11 cellular contexts compared by ENCODE assay signal in genomic region chr14:38808734-38809455, GRCh38.
DNase-seq lines count a peak whose midpoint lies in the region; ATAC-seq and TF ChIP-seq lines count a peak whose summit lies in the region.
"Had no signal": no experiment of that assay in that cellular context is flagged by ENCODE, and none has a peak within 500 bp of the region (broad histone marks: within the 10 kb centered on the region; RNA-seq: fewer than 3 reads in every experiment).

No MANE protein-coding gene starts in this region.

- H3K79me2 ChIP-seq in DND-41 (ENCODE audit: insufficient read depth, low read length): no peaks in the 10 kb centered on the region

- no peak overlapping the region for H3K4me2 ChIP-seq in DND-41 (ENCODE audit: insufficient read depth, low read length)

- DNase-seq in DND-41 (peak; percentile 16), HFF-Myc (ENCODE audit: extremely low read depth, low read depth) (no peak), SK-MEL-5 (ENCODE audit: low read depth, low spot score) (peak; percentile 3), mucosa of descending colon (peak; percentile 71 to 85 (median 79)), DMS153 (lab: John Stamatoyannopoulos, UW) (no peak), epidermal melanocyte (ENCODE audit: insufficient read length, low spot score) (no peak)
- DNase-seq in naive thymus-derived CD4-positive, alpha-beta T cell: no peak
- DNase-seq: activated CD8-positive, alpha-beta memory T cell treated with anti-CD3 and anti-CD28 coated beads, Interleukin-2, amount 10 ng/mL, durations not matched to agents 7 days and 5 days; aorta; effector memory CD4-positive, alpha-beta T cell; heart left ventricle had no signal

- in situ Hi-C loops in SK-MEL-5 (cut with HindIII; ENCODE audit: low pct_unique_long_range_greater_than_20kb, low sequenced_read_pairs): no loop called here

- H3K4me3 ChIP-seq in DND-41 (ENCODE audit: low read depth in 1 of 2, low read length in 2 of 2) (no peak overlapping the region), HFF-Myc (replicated peaks; ENCODE audit: low read depth, low read length) (no peak overlapping the region), mucosa of descending colon (no peak overlapping the region)
- H3K4me3 ChIP-seq in naive thymus-derived CD4-positive, alpha-beta T cell (ENCODE audit: low read length): no peak overlapping the region
- H3K4me3 ChIP-seq: heart left ventricle had no signal

- POLR2A ChIA-PET in naive thymus-derived CD4-positive, alpha-beta T cell (lab: Charles Lee): no interaction called here

- H3K27ac ChIP-seq in DND-41 (ENCODE audit: low read length): no peak overlapping the region
- no peak overlapping the region for H3K27ac ChIP-seq in naive thymus-derived CD4-positive, alpha-beta T cell (ENCODE audit: low read depth, low read length)
- H3K27ac ChIP-seq: heart left ventricle had no signal

- intact Hi-C loops in mucosa of descending colon (cut with DNase I, micrococcal nuclease): no loop called here
- intact Hi-C loops in naive thymus-derived CD4-positive, alpha-beta T cell (cut with micrococcal nuclease): no loop called here

- no peaks in the 10 kb centered on the region for H3K4me1 Mint-ChIP-seq in naive thymus-derived CD4-positive, alpha-beta T cell
- H3K4me1 Mint-ChIP-seq: activated CD8-positive, alpha-beta memory T cell treated with anti-CD3 and anti-CD28 coated beads, Interleukin-2, amount 10 ng/mL, durations not matched to agents 7 days and 5 days had no signal

- H3K9ac ChIP-seq in DND-41 (ENCODE audit: low read depth, low read length): no peak overlapping the region

- H3K9me3 Mint-ChIP-seq in naive thymus-derived CD4-positive, alpha-beta T cell: peaks cover 0 to 36% (median 13%) of the 10 kb centered on the region in 11 donors

- H3K36me3 Mint-ChIP-seq in naive thymus-derived CD4-positive, alpha-beta T cell: peaks cover 0 to 6% (median 0%) of the 10 kb centered on the region in 5 donors
- H3K36me3 Mint-ChIP-seq: activated CD8-positive, alpha-beta memory T cell treated with anti-CD3 and anti-CD28 coated beads, Interleukin-2, amount 10 ng/mL, durations not matched to agents 7 days and 5 days had no signal

- H3K27me3 ChIP-seq in DND-41 (ENCODE audit: insufficient read depth, low read length, poor library complexity): no peaks in the 10 kb centered on the region
- no peaks in the 10 kb centered on the region for H3K27me3 ChIP-seq in naive thymus-derived CD4-positive, alpha-beta T cell (ENCODE audit: control insufficient read depth in 2 of 2, insufficient read depth in 2 of 2, low read length in 2 of 2)
- H3K27me3 ChIP-seq: heart left ventricle had no signal

- H3K36me3 ChIP-seq in DND-41 (ENCODE audit: insufficient read depth, low read length) (no peaks in the 10 kb centered on the region), mucosa of descending colon (ENCODE audit: low read depth) (no peaks in the 10 kb centered on the region)
- no peaks in the 10 kb centered on the region for H3K36me3 ChIP-seq in naive thymus-derived CD4-positive, alpha-beta T cell (ENCODE audit: control insufficient read depth in 2 of 3, insufficient read depth in 3 of 3, low read length in 3 of 3)
- H3K36me3 ChIP-seq: heart left ventricle had no signal

- H3K4me3 Mint-ChIP-seq in naive thymus-derived CD4-positive, alpha-beta T cell: no peak overlapping the region
- H3K4me3 Mint-ChIP-seq: activated CD8-positive, alpha-beta memory T cell treated with anti-CD3 and anti-CD28 coated beads, Interleukin-2, amount 10 ng/mL, durations not matched to agents 7 days and 5 days had no signal

- CTCF ChIA-PET in naive thymus-derived CD4-positive, alpha-beta T cell (lab: Charles Lee): interaction anchor here (0.6 kb wide), 1 partner anchor 22 kb away, joined by 3 read pairs; no protein-coding TSS in a partner anchor

- no peaks in the 10 kb centered on the region for H4K20me1 ChIP-seq in DND-41 (ENCODE audit: insufficient read depth, low read length)

- ATAC-seq in DND-41 (ENCODE audit: insufficient read depth, low read depth) (no peak), mucosa of descending colon (peak; percentile 98)
- no peak for ATAC-seq in naive thymus-derived CD4-positive, alpha-beta T cell
- ATAC-seq: activated CD8-positive, alpha-beta memory T cell treated with anti-CD3 and anti-CD28 coated beads, Interleukin-2, amount 10 ng/mL, durations not matched to agents 7 days and 5 days; heart left ventricle had no signal

- no peak overlapping the region for H3K27ac Mint-ChIP-seq in naive thymus-derived CD4-positive, alpha-beta T cell
- H3K27ac Mint-ChIP-seq: activated CD8-positive, alpha-beta memory T cell treated with anti-CD3 and anti-CD28 coated beads, Interleukin-2, amount 10 ng/mL, durations not matched to agents 7 days and 5 days had no signal

- no peaks in the 10 kb centered on the region for H3K4me1 ChIP-seq in DND-41 (ENCODE audit: insufficient read depth, low read length)
- peaks cover 3% of the 10 kb centered on the region for H3K4me1 ChIP-seq in mucosa of descending colon (ENCODE audit: low read depth)
- no peaks in the 10 kb centered on the region for H3K4me1 ChIP-seq in naive thymus-derived CD4-positive, alpha-beta T cell (ENCODE audit: control insufficient read depth in 2 of 2, insufficient read depth in 2 of 2, low read length in 2 of 2)
- H3K4me1 ChIP-seq: heart left ventricle had no signal

- peaks cover 0 to 12% (median 0%) of the 10 kb centered on the region in 5 donors for H3K27me3 Mint-ChIP-seq in naive thymus-derived CD4-positive, alpha-beta T cell
- H3K27me3 Mint-ChIP-seq: activated CD8-positive, alpha-beta memory T cell treated with anti-CD3 and anti-CD28 coated beads, Interleukin-2, amount 10 ng/mL, durations not matched to agents 7 days and 5 days had no signal

- no peaks in the 10 kb centered on the region for H3K9me3 ChIP-seq in DND-41 (ENCODE audit: insufficient read depth, low read length, severe bottlenecking)
- no peaks in the 10 kb centered on the region for H3K9me3 ChIP-seq in mucosa of descending colon
- H3K9me3 ChIP-seq in naive thymus-derived CD4-positive, alpha-beta T cell (ENCODE audit: control insufficient read depth in 2 of 3, low read length in 3 of 3): no peaks in the 10 kb centered on the region

- peak; percentile 38 for TF ChIP-seq CTCF in DND-41 (IDR thresholded peaks at IDR 0.05; ENCODE audit: borderline replicate concordance, extremely low read depth, low read length, poor library complexity, severe bottlenecking)
- TF ChIP-seq CTCF in HFF-Myc (IDR thresholded peaks at IDR 0.05; ENCODE audit: low read depth, low read length, missing control alignments): peak; percentile 15
- no peak for TF ChIP-seq CTCF in mucosa of descending colon (IDR thresholded peaks at IDR 0.05)

- H2AFZ ChIP-seq in DND-41 (ENCODE audit: low read depth, low read length): no peak overlapping the region

Comparison
In these comparisons a context has a peak if more than half of its experiments do, and no peak if none do; other contexts are left out.
1. DNase-seq: peak in DND-41 (single experiment), SK-MEL-5 (single experiment) and mucosa of descending colon (3 of 3); none in HFF-Myc (single experiment), DMS153 (single experiment), epidermal melanocyte (single experiment) and naive thymus-derived CD4-positive, alpha-beta T cell (0 of 9).